11 cellular contexts compared by ENCODE assay signal in the genomic region with DNA sequence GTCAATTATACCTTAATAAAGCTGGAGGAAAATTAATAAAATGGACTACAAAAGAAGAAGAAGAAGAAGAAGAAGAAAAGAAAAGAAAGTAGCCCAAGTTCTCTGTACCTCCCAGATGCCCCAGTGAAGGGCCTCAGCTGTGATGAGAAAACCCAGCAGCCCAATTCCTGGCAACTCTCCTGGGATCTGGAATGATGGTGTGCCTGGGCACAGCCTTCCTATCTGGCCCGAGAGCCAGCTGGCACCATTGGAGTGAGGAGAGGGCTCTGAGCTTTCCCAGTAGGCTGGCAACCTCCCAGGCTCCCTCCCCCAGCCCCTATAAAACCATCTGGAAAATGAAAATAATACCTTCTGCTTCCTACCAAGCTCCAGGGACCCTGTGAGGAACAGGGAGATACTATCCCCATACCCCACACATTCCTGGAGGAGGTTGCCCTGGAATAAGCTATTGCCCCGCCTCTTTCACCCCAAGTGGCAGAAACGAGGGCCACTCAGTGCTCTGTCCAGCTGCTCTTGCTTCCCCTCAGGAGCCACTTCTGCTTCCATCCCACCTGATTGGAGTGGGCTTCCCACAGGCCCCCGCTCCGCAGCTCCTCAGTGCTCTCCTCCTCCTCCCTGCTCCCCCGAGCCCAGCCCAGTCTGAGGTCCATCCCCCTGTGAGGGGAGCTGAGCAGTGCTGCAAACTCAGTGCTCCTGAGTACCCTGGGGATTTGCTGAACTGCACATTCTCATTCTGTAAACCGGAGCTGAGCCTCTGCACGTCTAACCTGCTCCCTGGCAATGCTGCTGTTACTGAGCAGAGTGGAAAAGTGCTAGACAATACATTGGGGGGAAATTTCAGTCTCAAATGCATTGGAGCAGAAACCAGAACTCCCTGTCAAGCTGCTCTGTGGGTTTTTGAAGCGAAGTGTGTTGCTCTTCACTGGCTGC.
DNase-seq lines count a peak whose midpoint lies in the region; ATAC-seq lines count a peak whose summit lies in the region.
"Had no signal": no experiment of that assay in that cellular context is flagged by ENCODE, and none has a peak within 500 bp of the region (broad histone marks: within the 10 kb centered on the region; RNA-seq: fewer than 3 reads in every experiment).

No MANE protein-coding gene starts in this region.

- 48% methylated on average over 9 of the region's 9 CpGs for WGBS in mesenchymal stem cell

- peak overlapping the region; percentile 30 for H3K4me2 ChIP-seq in mesenchymal stem cell (ENCODE audit: low read length, poor library complexity, severe bottlenecking)

- no peak overlapping the region for H2BK15ac ChIP-seq in mesenchymal stem cell (ENCODE audit: low read depth, poor library complexity, severe bottlenecking)

- H3K27me3 Mint-ChIP-seq in T-helper 17 cell = no peaks in the 10 kb centered on the region

- H3K4ac ChIP-seq in mesenchymal stem cell (ENCODE audit: low read depth in 1 of 2, low read length in 2 of 2) = no peak overlapping the region

- H3K27ac Mint-ChIP-seq in T-helper 17 cell = peak overlapping the region; percentile 53

- H3K18ac ChIP-seq in mesenchymal stem cell (ENCODE audit: low read depth in 1 of 2, low read length in 2 of 2) = no peak overlapping the region

- ATAC-seq in HG02759 (IDR thresholded peaks at IDR 0.05; ENCODE audit: unreplicated experiment) (peak; percentile 79), T-helper 17 cell (no peak), HG03457 (IDR thresholded peaks at IDR 0.05; ENCODE audit: unreplicated experiment) (no peak)
- ATAC-seq: body of pancreas had no signal

- H3K27me3 ChIP-seq in mesenchymal stem cell (ENCODE audit: control insufficient read depth in 1 of 2, insufficient read depth in 1 of 2, low read length in 2 of 2) = peaks cover 0 to 23% of the 10 kb centered on the region in 2 experiments
- H3K27me3 ChIP-seq: body of pancreas, spleen had no signal

- H3K4me3 Mint-ChIP-seq in T-helper 17 cell = no peak overlapping the region

- H3K14ac ChIP-seq in mesenchymal stem cell (ENCODE audit: low read length in 2 of 2) = peak overlapping the region in 1 of 2 experiments; percentile 22

- no peak overlapping the region for H3K27ac ChIP-seq in mesenchymal stem cell (ENCODE audit: low read length, poor library complexity, severe bottlenecking)
- H3K27ac ChIP-seq: body of pancreas, spleen had no signal

- H2AFZ ChIP-seq in mesenchymal stem cell (ENCODE audit: low read depth, low read length) = no peak overlapping the region

- H3K9me3 ChIP-seq in T-helper 17 cell (ENCODE audit: control insufficient read depth, low read length, poor library complexity, severe bottlenecking) (no peaks in the 10 kb centered on the region), mesenchymal stem cell (ENCODE audit: control insufficient read depth, low read length) (no peaks in the 10 kb centered on the region)
- H3K9me3 ChIP-seq: body of pancreas had no signal

- H3K4me3 ChIP-seq in mesenchymal stem cell (ENCODE audit: insufficient read depth in 1 of 2, low read depth in 1 of 2, low read length in 2 of 2) = no peak overlapping the region
- H3K4me3 ChIP-seq: body of pancreas, spleen had no signal

- peak overlapping the region; percentile 13 for H2AK5ac ChIP-seq in mesenchymal stem cell (ENCODE audit: low read length, severe bottlenecking)

- H4K8ac ChIP-seq in mesenchymal stem cell (ENCODE audit: low read length) = no peak overlapping the region

- peak; percentile 74 for DNase-seq in D341Med (ENCODE audit: low spot score)
- no peak for DNase-seq in T-helper 17 cell
- no peak for DNase-seq in mesenchymal stem cell
- DNase-seq in stimulated activated naive CD4-positive, alpha-beta T cell (lab: John Stamatoyannopoulos, UW) = no peak
- DNase-seq in DMS53 (lab: John Stamatoyannopoulos, UW) = no peak
- no peak for DNase-seq in NK-92 treated with Interleukin-12 subunit alpha and Interleukin-12 subunit beta, amount 100 ng/mL, for 24 hours (lab: John Stamatoyannopoulos, UW)
- DNase-seq: body of pancreas, spleen, T-helper 9 cell had no signal

- H2BK120ac ChIP-seq in mesenchymal stem cell (ENCODE audit: low read depth, low read length) = no peak overlapping the region

- no peaks in the 10 kb centered on the region for H3K36me3 ChIP-seq in mesenchymal stem cell (ENCODE audit: control insufficient read depth in 1 of 2, insufficient read depth in 2 of 2, low read depth in 1 of 2, low read length in 2 of 2)
- H3K36me3 ChIP-seq: spleen had no signal

- H3K36me3 Mint-ChIP-seq in T-helper 17 cell (ENCODE audit: low read depth) = peaks cover 7% of the 10 kb centered on the region

- no peak overlapping the region for H2BK5ac ChIP-seq in mesenchymal stem cell (ENCODE audit: low read depth, low read length, poor library complexity, severe bottlenecking)

- H3K23ac ChIP-seq in mesenchymal stem cell (ENCODE audit: low read length in 2 of 2) = no peak overlapping the region

- no peaks in the 10 kb centered on the region for H3K79me1 ChIP-seq in mesenchymal stem cell (replicated peaks; ENCODE audit: low read length, poor library complexity, severe bottlenecking)

- peaks cover 7% of the 10 kb centered on the region for H3K4me1 Mint-ChIP-seq in T-helper 17 cell

- peaks cover 15% of the 10 kb centered on the region for H3K4me1 ChIP-seq in mesenchymal stem cell (ENCODE audit: control insufficient read depth, insufficient read depth, low read depth, low read length)

- H4K91ac ChIP-seq in mesenchymal stem cell (ENCODE audit: low read length) = peak overlapping the region; percentile 30

- no peak overlapping the region for H2BK12ac ChIP-seq in mesenchymal stem cell (ENCODE audit: low read length in 2 of 2)

- no peak overlapping the region for H3K9ac ChIP-seq in mesenchymal stem cell (ENCODE audit: low read length)
